Comparison of ENCODE assay signal across 1 cellular context in the genomic region with DNA sequence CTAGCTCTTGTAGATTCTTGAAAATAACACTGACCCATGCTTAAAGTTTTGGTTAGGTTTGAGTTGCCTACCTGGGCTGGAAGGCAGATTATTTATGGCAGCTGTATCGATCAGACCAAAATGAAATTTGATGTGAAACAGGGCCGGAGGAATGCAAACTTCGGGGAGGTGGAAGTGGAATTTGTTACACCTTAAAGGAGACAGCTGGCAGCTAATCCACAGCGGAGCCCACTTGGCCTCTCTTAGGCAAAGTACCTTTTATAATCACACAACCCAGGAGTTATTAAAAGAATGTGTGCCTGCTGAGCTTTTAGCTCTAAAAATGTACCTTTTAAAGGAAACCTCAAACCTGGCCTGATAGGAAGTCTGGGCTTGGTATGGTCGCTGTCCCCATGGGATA.
TF ChIP-seq lines count a peak whose summit lies in the region.

No MANE protein-coding gene starts in this region.

TF ChIP-seq in GM23338, 12 proteins besides CTCF, POLR2A, EP300 and RAD21:
- TF ChIP-seq, protein P1, sequence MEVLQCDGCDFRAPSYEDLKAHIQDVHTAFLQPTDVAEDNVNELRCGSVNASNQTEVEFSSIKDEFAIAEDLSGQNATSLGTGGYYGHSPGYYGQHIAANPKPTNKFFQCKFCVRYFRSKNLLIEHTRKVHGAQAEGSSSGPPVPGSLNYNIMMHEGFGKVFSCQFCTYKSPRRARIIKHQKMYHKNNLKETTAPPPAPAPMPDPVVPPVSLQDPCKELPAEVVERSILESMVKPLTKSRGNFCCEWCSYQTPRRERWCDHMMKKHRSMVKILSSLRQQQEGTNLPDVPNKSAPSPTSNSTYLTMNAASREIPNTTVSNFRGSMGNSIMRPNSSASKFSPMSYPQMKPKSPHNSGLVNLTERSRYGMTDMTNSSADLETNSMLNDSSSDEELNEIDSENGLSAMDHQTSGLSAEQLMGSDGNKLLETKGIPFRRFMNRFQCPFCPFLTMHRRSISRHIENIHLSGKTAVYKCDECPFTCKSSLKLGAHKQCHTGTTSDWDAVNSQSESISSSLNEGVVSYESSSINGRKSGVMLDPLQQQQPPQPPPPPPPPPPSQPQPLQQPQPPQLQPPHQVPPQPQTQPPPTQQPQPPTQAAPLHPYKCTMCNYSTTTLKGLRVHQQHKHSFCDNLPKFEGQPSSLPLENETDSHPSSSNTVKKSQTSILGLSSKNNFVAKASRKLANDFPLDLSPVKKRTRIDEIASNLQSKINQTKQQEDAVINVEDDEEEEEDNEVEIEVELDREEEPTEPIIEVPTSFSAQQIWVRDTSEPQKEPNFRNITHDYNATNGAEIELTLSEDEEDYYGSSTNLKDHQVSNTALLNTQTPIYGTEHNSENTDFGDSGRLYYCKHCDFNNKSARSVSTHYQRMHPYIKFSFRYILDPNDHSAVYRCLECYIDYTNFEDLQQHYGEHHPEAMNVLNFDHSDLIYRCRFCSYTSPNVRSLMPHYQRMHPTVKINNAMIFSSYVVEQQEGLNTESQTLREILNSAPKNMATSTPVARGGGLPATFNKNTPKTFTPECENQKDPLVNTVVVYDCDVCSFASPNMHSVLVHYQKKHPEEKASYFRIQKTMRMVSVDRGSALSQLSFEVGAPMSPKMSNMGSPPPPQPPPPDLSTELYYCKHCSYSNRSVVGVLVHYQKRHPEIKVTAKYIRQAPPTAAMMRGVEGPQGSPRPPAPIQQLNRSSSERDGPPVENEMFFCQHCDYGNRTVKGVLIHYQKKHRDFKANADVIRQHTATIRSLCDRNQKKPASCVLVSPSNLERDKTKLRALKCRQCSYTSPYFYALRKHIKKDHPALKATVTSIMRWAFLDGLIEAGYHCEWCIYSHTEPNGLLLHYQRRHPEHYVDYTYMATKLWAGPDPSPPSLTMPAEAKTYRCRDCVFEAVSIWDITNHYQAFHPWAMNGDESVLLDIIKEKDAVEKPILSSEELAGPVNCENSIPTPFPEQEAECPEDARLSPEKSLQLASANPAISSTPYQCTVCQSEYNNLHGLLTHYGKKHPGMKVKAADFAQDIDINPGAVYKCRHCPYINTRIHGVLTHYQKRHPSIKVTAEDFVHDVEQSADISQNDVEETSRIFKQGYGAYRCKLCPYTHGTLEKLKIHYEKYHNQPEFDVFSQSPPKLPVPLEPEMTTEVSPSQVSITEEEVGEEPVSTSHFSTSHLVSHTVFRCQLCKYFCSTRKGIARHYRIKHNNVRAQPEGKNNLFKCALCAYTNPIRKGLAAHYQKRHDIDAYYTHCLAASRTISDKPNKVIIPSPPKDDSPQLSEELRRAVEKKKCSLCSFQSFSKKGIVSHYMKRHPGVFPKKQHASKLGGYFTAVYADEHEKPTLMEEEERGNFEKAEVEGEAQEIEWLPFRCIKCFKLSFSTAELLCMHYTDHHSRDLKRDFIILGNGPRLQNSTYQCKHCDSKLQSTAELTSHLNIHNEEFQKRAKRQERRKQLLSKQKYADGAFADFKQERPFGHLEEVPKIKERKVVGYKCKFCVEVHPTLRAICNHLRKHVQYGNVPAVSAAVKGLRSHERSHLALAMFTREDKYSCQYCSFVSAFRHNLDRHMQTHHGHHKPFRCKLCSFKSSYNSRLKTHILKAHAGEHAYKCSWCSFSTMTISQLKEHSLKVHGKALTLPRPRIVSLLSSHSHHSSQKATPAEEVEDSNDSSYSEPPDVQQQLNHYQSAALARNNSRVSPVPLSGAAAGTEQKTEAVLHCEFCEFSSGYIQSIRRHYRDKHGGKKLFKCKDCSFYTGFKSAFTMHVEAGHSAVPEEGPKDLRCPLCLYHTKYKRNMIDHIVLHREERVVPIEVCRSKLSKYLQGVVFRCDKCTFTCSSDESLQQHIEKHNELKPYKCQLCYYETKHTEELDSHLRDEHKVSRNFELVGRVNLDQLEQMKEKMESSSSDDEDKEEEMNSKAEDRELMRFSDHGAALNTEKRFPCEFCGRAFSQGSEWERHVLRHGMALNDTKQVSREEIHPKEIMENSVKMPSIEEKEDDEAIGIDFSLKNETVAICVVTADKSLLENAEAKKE (CRISPR knock-in tag; IDR thresholded peaks at IDR 0.05), result no peak
- TF ChIP-seq JUNB (IDR thresholded peaks at IDR 0.05; ENCODE audit: unreplicated experiment) (no peak), POLR2AphosphoS5 (IDR thresholded peaks at IDR 0.05; ENCODE audit: low read depth) (no peak), NANOG (IDR thresholded peaks at IDR 0.05; ENCODE audit: borderline replicate concordance) (no peak), CREB1 (CRISPR knock-in tag; IDR thresholded peaks at IDR 0.05; ENCODE audit: low read depth) (no peak), EZH2 (IDR thresholded peaks at IDR 0.05; ENCODE audit: low read depth, unreplicated experiment) (no peak), STAT1 (IDR thresholded peaks at IDR 0.05; ENCODE audit: unreplicated experiment) (no peak), ZNF114 (CRISPR knock-in tag; IDR thresholded peaks at IDR 0.05) (no peak), ZNF331 (CRISPR knock-in tag; IDR thresholded peaks at IDR 0.05; ENCODE audit: low read depth) (no peak), EZH2phosphoT487 (IDR thresholded peaks at IDR 0.05; ENCODE audit: unreplicated experiment) (no peak)
- TF ChIP-seq, protein P2, sequence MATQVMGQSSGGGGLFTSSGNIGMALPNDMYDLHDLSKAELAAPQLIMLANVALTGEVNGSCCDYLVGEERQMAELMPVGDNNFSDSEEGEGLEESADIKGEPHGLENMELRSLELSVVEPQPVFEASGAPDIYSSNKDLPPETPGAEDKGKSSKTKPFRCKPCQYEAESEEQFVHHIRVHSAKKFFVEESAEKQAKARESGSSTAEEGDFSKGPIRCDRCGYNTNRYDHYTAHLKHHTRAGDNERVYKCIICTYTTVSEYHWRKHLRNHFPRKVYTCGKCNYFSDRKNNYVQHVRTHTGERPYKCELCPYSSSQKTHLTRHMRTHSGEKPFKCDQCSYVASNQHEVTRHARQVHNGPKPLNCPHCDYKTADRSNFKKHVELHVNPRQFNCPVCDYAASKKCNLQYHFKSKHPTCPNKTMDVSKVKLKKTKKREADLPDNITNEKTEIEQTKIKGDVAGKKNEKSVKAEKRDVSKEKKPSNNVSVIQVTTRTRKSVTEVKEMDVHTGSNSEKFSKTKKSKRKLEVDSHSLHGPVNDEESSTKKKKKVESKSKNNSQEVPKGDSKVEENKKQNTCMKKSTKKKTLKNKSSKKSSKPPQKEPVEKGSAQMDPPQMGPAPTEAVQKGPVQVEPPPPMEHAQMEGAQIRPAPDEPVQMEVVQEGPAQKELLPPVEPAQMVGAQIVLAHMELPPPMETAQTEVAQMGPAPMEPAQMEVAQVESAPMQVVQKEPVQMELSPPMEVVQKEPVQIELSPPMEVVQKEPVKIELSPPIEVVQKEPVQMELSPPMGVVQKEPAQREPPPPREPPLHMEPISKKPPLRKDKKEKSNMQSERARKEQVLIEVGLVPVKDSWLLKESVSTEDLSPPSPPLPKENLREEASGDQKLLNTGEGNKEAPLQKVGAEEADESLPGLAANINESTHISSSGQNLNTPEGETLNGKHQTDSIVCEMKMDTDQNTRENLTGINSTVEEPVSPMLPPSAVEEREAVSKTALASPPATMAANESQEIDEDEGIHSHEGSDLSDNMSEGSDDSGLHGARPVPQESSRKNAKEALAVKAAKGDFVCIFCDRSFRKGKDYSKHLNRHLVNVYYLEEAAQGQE (IDR thresholded peaks at IDR 0.05; ENCODE audit: unreplicated experiment), result no peak
- TF ChIP-seq, protein P3, sequence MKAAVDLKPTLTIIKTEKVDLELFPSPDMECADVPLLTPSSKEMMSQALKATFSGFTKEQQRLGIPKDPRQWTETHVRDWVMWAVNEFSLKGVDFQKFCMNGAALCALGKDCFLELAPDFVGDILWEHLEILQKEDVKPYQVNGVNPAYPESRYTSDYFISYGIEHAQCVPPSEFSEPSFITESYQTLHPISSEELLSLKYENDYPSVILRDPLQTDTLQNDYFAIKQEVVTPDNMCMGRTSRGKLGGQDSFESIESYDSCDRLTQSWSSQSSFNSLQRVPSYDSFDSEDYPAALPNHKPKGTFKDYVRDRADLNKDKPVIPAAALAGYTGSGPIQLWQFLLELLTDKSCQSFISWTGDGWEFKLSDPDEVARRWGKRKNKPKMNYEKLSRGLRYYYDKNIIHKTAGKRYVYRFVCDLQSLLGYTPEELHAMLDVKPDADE (IDR thresholded peaks at IDR 0.05), result no peak
